Comparison of ENCODE assay signal across 17 cellular contexts in genomic region chr10:9635691-9636090, GRCh38.
DNase-seq lines count a peak whose midpoint lies in the region; ATAC-seq and TF ChIP-seq lines count a peak whose summit lies in the region.
"Had no signal": no experiment of that assay in that cellular context is flagged by ENCODE, and none has a peak within 500 bp of the region (broad histone marks: within the 10 kb centered on the region; RNA-seq: fewer than 3 reads in every experiment).

No MANE protein-coding gene starts in this region.

- no peak for ATAC-seq in HG02571 (IDR thresholded peaks at IDR 0.05; ENCODE audit: unreplicated experiment)
- ATAC-seq: Panc1, Right ventricle myocardium inferior had no signal

- H3K4me3 ChIP-seq in fibroblast of pulmonary artery (replicated peaks; ENCODE audit: low read depth, low read length) (no peak overlapping the region), skeletal muscle cell (ENCODE audit: low read depth, low read length) (no peak overlapping the region)
- H3K4me3 ChIP-seq: HAP-1, SK-N-MC had no signal

- DNase-seq in EL (peak; percentile 28), astrocyte of the hippocampus (ENCODE audit: low read depth, low spot score) (peak; percentile 25), fibroblast of pulmonary artery (ENCODE audit: low read depth) (peak; percentile 13), skeletal muscle cell (ENCODE audit: low read depth) (peak; percentile 64), RPMI8226 (no peak), cerebellar cortex (ENCODE audit: low spot score) (no peak), medulla oblongata (ENCODE audit: extremely low spot score) (no peak)
- DNase-seq: DMS 273 treated with DMSO at 0.1 percent for 48 hours, KBM-7, NCI-H1436, NCI-H2081 treated with DMSO at 0.1 percent for 48 hours, NCI-H510A treated with DMSO at 0.1 percent for 48 hours had no signal

- no peak for TF ChIP-seq CTCF in fibroblast of pulmonary artery (IDR thresholded peaks at IDR 0.05; ENCODE audit: low read length, missing control alignments)

Comparison
In these comparisons a context has a peak if more than half of its experiments do, and no peak if none do; other contexts are left out.
1. DNase-seq: peak in EL (single experiment), astrocyte of the hippocampus (single experiment), fibroblast of pulmonary artery (single experiment) and skeletal muscle cell (single experiment); none in RPMI8226 (single experiment), cerebellar cortex (single experiment) and medulla oblongata (single experiment).